ENCODE assay signal across 8 cellular contexts in genomic region chr10:80493482-80494021, GRCh38. TPM values are rescaled to one million over a fixed set of nuclear protein-coding genes. Genes with fewer than 3 reads are reported as not detected.
DNase-seq lines count a peak whose midpoint lies in the region; ATAC-seq and TF ChIP-seq lines count a peak whose summit lies in the region.

No MANE protein-coding gene starts in this region.

- TF ChIP-seq CTCF in body of pancreas (IDR thresholded peaks at IDR 0.05) = no peak

- H3K4me3 ChIP-seq in body of pancreas (no peak overlapping the region), SJCRH30 (no peak overlapping the region)

- DNase-seq in activated naive CD4-positive, alpha-beta T cell treated with anti-CD3 and anti-CD28 coated beads, Interleukin-2, amount 10 ng/mL, durations not matched to agents 7 days and 5 days = peak; percentile 51
- no peak for DNase-seq in activated naive CD4-positive, alpha-beta T cell (lab: John Stamatoyannopoulos, UW)
- DNase-seq in activated CD8-positive, alpha-beta T cell treated with anti-CD3 and anti-CD28 coated beads, Interleukin-2, amount 10 ng/mL, durations not matched to agents 7 days and 5 days = no peak
- DNase-seq in kidney tubule cell (ENCODE audit: low spot score) (peak; percentile 45), body of pancreas (no peak), NCI-H774 (lab: John Stamatoyannopoulos, UW) (no peak), SJCRH30 (no peak)

- no peaks in the 10 kb centered on the region for H3K36me3 ChIP-seq in body of pancreas (replicated peaks in 1 of 2; ENCODE audit: insufficient read depth in 1 of 2, low read depth in 2 of 2)
- peaks cover 42% of the 10 kb centered on the region for H3K36me3 ChIP-seq in SJCRH30

- ATAC-seq in HG03175 (IDR thresholded peaks at IDR 0.05; ENCODE audit: unreplicated experiment) (peak; percentile 55), body of pancreas (no peak)
- peak; percentile 72 for ATAC-seq in activated CD8-positive, alpha-beta T cell treated with anti-CD3 and anti-CD28 coated beads, Interleukin-2, amount 10 ng/mL, durations not matched to agents 7 days and 5 days

- CTCF ChIA-PET in activated naive CD4-positive, alpha-beta T cell treated with anti-CD3 and anti-CD28 coated beads, Interleukin-2, amount 10 ng/mL, durations not matched to agents 7 days and 5 days (lab: Charles Lee) = interaction anchor here (0.6 to 3.6 kb wide), 5 partner anchors 9 to 111 kb away, joined by 3 to 21 read pairs (median 5); no protein-coding TSS in a partner anchor
- CTCF ChIA-PET in activated CD8-positive, alpha-beta T cell treated with anti-CD3 and anti-CD28 coated beads, Interleukin-2, amount 10 ng/mL, durations not matched to agents 7 days and 5 days (lab: Charles Lee) = interaction anchor here (0.6 to 3.6 kb wide), 12 partner anchors 9 to 116 kb away, joined by 3 to 25 read pairs (median 4); no protein-coding TSS in a partner anchor

- no peaks in the 10 kb centered on the region for H3K27me3 ChIP-seq in body of pancreas
- no peaks in the 10 kb centered on the region for H3K27me3 ChIP-seq in SJCRH30

- H3K4me1 Mint-ChIP-seq in activated naive CD4-positive, alpha-beta T cell treated with anti-CD3 and anti-CD28 coated beads, Interleukin-2, amount 10 ng/mL, durations not matched to agents 7 days and 5 days = peaks cover 99% of the 10 kb centered on the region
- H3K4me1 Mint-ChIP-seq in activated CD8-positive, alpha-beta T cell treated with anti-CD3 and anti-CD28 coated beads, Interleukin-2, amount 10 ng/mL, durations not matched to agents 7 days and 5 days (ENCODE audit: low read depth) = peaks cover 99% of the 10 kb centered on the region

- peak overlapping the region in 2 of 4 donors; percentile 12 to 73 for H3K27ac ChIP-seq in body of pancreas
- H3K27ac ChIP-seq in SJCRH30 = no peak overlapping the region

- H3K9me3 ChIP-seq in body of pancreas (no peaks in the 10 kb centered on the region), SJCRH30 (replicated peaks) (peaks cover 4% of the 10 kb centered on the region; the same call in 1 of the 2 replicates)

- 52 to 60% methylated on average over 4 of the region's 4 CpGs for WGBS in body of pancreas, 2 donors

- H3K4me1 ChIP-seq in body of pancreas (peaks cover 61% of the 10 kb centered on the region), SJCRH30 (no peaks in the 10 kb centered on the region; the same call in 1 of the 2 replicates)

- POLR2A ChIA-PET in activated CD8-positive, alpha-beta T cell treated with anti-CD3 and anti-CD28 coated beads, Interleukin-2, amount 10 ng/mL, durations not matched to agents 7 days and 5 days (lab: Charles Lee) = interaction anchor here (0.6 to 2.5 kb wide), 3 partner anchors 30 to 37 kb away, joined by 3 to 8 read pairs (median 5); no protein-coding TSS in a partner anchor

- peak overlapping the region; percentile 79 for H3K27ac Mint-ChIP-seq in activated naive CD4-positive, alpha-beta T cell treated with anti-CD3 and anti-CD28 coated beads, Interleukin-2, amount 10 ng/mL, durations not matched to agents 7 days and 5 days
- H3K27ac Mint-ChIP-seq in activated CD8-positive, alpha-beta T cell treated with anti-CD3 and anti-CD28 coated beads, Interleukin-2, amount 10 ng/mL, durations not matched to agents 7 days and 5 days = peak overlapping the region; percentile 82

- intact Hi-C loops in body of pancreas (cut with DNase I) = no loop called here

- no peaks in the 10 kb centered on the region for H3K27me3 Mint-ChIP-seq in activated naive CD4-positive, alpha-beta T cell treated with anti-CD3 and anti-CD28 coated beads, Interleukin-2, amount 10 ng/mL, durations not matched to agents 7 days and 5 days
- no peaks in the 10 kb centered on the region for H3K27me3 Mint-ChIP-seq in activated CD8-positive, alpha-beta T cell treated with anti-CD3 and anti-CD28 coated beads, Interleukin-2, amount 10 ng/mL, durations not matched to agents 7 days and 5 days (ENCODE audit: low read depth)

- H3K36me3 Mint-ChIP-seq in activated naive CD4-positive, alpha-beta T cell treated with anti-CD3 and anti-CD28 coated beads, Interleukin-2, amount 10 ng/mL, durations not matched to agents 7 days and 5 days = peaks cover 89% of the 10 kb centered on the region
- H3K36me3 Mint-ChIP-seq in activated CD8-positive, alpha-beta T cell treated with anti-CD3 and anti-CD28 coated beads, Interleukin-2, amount 10 ng/mL, durations not matched to agents 7 days and 5 days (ENCODE audit: low read depth) = peaks cover 95% of the 10 kb centered on the region

- H3K9me3 Mint-ChIP-seq in activated naive CD4-positive, alpha-beta T cell treated with anti-CD3 and anti-CD28 coated beads, Interleukin-2, amount 10 ng/mL, durations not matched to agents 7 days and 5 days = peaks cover 11% of the 10 kb centered on the region
- H3K9me3 Mint-ChIP-seq in activated CD8-positive, alpha-beta T cell treated with anti-CD3 and anti-CD28 coated beads, Interleukin-2, amount 10 ng/mL, durations not matched to agents 7 days and 5 days (ENCODE audit: insufficient read depth) = no peaks in the 10 kb centered on the region

- H3K4me3 Mint-ChIP-seq in activated naive CD4-positive, alpha-beta T cell treated with anti-CD3 and anti-CD28 coated beads, Interleukin-2, amount 10 ng/mL, durations not matched to agents 7 days and 5 days = peak overlapping the region; percentile 31
- peak overlapping the region; percentile 51 for H3K4me3 Mint-ChIP-seq in activated CD8-positive, alpha-beta T cell treated with anti-CD3 and anti-CD28 coated beads, Interleukin-2, amount 10 ng/mL, durations not matched to agents 7 days and 5 days

- TF ChIP-seq POLR2A in body of pancreas (IDR thresholded peaks at IDR 0.05) = no peak

RNA-seq across cellular contexts. Expression of gene TSPAN14, which starts 39.4 kb away (rescaled TPM):
- total RNA-seq in activated CD8-positive, alpha-beta T cell treated with anti-CD3 and anti-CD28 coated beads, Interleukin-2, amount 10 ng/mL, durations not matched to agents 7 days and 5 days = 100 to 1,000 TPM; 109 to 117 TPM
- total RNA-seq in body of pancreas = 10 to 100 TPM; 22.3 to 63.0 TPM
- 37.7 and 40.4 TPM in 2 replicates for total RNA-seq in SJCRH30 (2014; rRNA removed; shearing (Covaris generic))

RNA-seq across cellular contexts. Expression of gene SH2D4B, which starts 44.1 kb away (rescaled TPM):
- total RNA-seq in activated CD8-positive, alpha-beta T cell treated with anti-CD3 and anti-CD28 coated beads, Interleukin-2, amount 10 ng/mL, durations not matched to agents 7 days and 5 days = under 1 TPM; 0.13 to 0.21 TPM
- under 1 TPM in 1 of 2 donors, not detected in 1; 0.33 TPM for total RNA-seq in body of pancreas
- not detected in 2 replicates for total RNA-seq in SJCRH30 (2014; rRNA removed; shearing (Covaris generic))

Comparison
In these comparisons a context has a peak if more than half of its experiments do, and no peak if none do; other contexts are left out.
1. DNase-seq: peak in activated naive CD4-positive, alpha-beta T cell treated with anti-CD3 and anti-CD28 coated beads, Interleukin-2, amount 10 ng/mL, durations not matched to agents 7 days and 5 days (single experiment) and kidney tubule cell (single experiment); none in activated naive CD4-positive, alpha-beta T cell (0 of 4), activated CD8-positive, alpha-beta T cell treated with anti-CD3 and anti-CD28 coated beads, Interleukin-2, amount 10 ng/mL, durations not matched to agents 7 days and 5 days (single experiment), body of pancreas (0 of 4), NCI-H774 (single experiment) and SJCRH30 (0 of 2).